In genomic region chr5:94313188-94313587, GRCh38 we compare ENCODE assay signal across 28 cellular contexts.
"Had no signal": no experiment of that assay in that cellular context is flagged by ENCODE, and none has a peak within 500 bp of the region (broad histone marks: within the 10 kb centered on the region; RNA-seq: fewer than 3 reads in every experiment).

No MANE protein-coding gene starts in this region.

- H3K27ac ChIP-seq: colonic mucosa, epithelial cell of prostate, esophagus squamous epithelium, gastroesophageal sphincter, heart right ventricle, WERI-Rb-1 had no signal

- DNase-seq: activated B cell treated with CpG ODN at 0.5 μM for 24 hours; activated CD4-positive, alpha-beta T cell treated with anti-CD3 and anti-CD28 coated beads for 48 hours; activated CD4-positive, alpha-beta T cell treated with anti-CD3 and anti-CD28 coated beads, Interleukin-2, amount 50 U/mL, for 1 hour; activated CD4-positive, alpha-beta T cell treated with anti-CD3 and anti-CD28 coated beads, Interleukin-2, amount 50 U/mL, for 48 hours; activated CD8-positive, alpha-beta memory T cell treated with anti-CD3 and anti-CD28 coated beads for 24 hours; activated CD8-positive, alpha-beta T cell treated with anti-CD3 and anti-CD28 coated beads for 36 hours; activated effector memory CD4-positive, alpha-beta T cell treated with Interleukin-2 at 50 U/mL for 16 hours; activated gamma-delta T cell treated with Interleukin-2 at 50 U/mL for 16 hours; activated naive CD4-positive, alpha-beta T cell treated with anti-CD3 and anti-CD28 coated beads, Interleukin-2, amount 50 U/mL, for 16 hours; activated naive CD4-positive, alpha-beta T cell treated with Interleukin-2 at 50 U/mL for 16 hours; activated T-cell treated with anti-CD3 and anti-CD28 coated beads, Interleukin-2, amount 50 U/mL, for 4 hours; amniotic stem cell; anterior cingulate cortex; caudate nucleus; colonic mucosa; effector CD8-positive, alpha-beta T cell; esophagus squamous epithelium; foreskin melanocyte; heart right ventricle; T-helper 17 cell; T1000; WERI-Rb-1 had no signal

- H3K9me3 ChIP-seq: colonic mucosa, esophagus squamous epithelium, gastroesophageal sphincter, heart right ventricle had no signal

- H3K36me3 ChIP-seq: colonic mucosa, esophagus squamous epithelium, gastroesophageal sphincter, heart right ventricle, WERI-Rb-1 had no signal

- ATAC-seq: activated CD4-positive, CD25-positive, alpha-beta regulatory T cell treated with anti-CD3 and anti-CD28 coated beads, Interleukin-2, amount 50 U/mL, for 24 hours; activated CD8-positive, alpha-beta T cell treated with anti-CD3 and anti-CD28 coated beads for 36 hours; activated T-cell treated with anti-CD3 and anti-CD28 coated beads, Interleukin-2, amount 50 U/mL, for 4 hours; activated T-helper 17 cell treated with anti-CD3 and anti-CD28 coated beads, Interleukin-2, amount 50 U/mL, for 72 hours; gastroesophageal sphincter; heart right ventricle; T-helper 17 cell had no signal

- H3K4me3 ChIP-seq: colonic mucosa, esophagus squamous epithelium, gastroesophageal sphincter, heart right ventricle had no signal

- H3K27me3 ChIP-seq: colonic mucosa, esophagus squamous epithelium, gastroesophageal sphincter, heart right ventricle had no signal

- FAIRE-seq: astrocyte, endothelial cell of umbilical vein had no signal

- H3K4me1 ChIP-seq: colonic mucosa, esophagus squamous epithelium, gastroesophageal sphincter had no signal
